ENCODE assay signal across 12 cellular contexts in genomic region chr9:14437336-14438231, GRCh38.
DNase-seq lines count a peak whose midpoint lies in the region; ATAC-seq and TF ChIP-seq lines count a peak whose summit lies in the region.
"Had no signal": no experiment of that assay in that cellular context is flagged by ENCODE, and none has a peak within 500 bp of the region (broad histone marks: within the 10 kb centered on the region; RNA-seq: fewer than 3 reads in every experiment).

No MANE protein-coding gene starts in this region.

- peak; percentile 27 for DNase-seq in NCI-H1048 (lab: John Stamatoyannopoulos, UW)
- peak; percentile 95 for DNase-seq in NCI-H345 treated with DMSO at 0.1 percent for 48 hours (lab: John Stamatoyannopoulos, UW; ENCODE audit: unreplicated experiment)
- DNase-seq in dorsolateral prefrontal cortex, result peak in 6 of 10 donors; percentile 24 to 73 (median 40)
- DNase-seq in retina, result peak; percentile 43
- DNase-seq in cerebellar nuclear complex (lab: John Stamatoyannopoulos, UW), result no peak
- DNase-seq in H4 (ENCODE audit: low spot score), result no peak
- DNase-seq: esophagus squamous epithelium, HCEC 1CT, left colon, T-helper 1 cell had no signal

- H3K4me3 ChIP-seq in dorsolateral prefrontal cortex, result peak overlapping the region in 21 of 59 donors; percentile 1 to 41 (median 26)
- H3K4me3 ChIP-seq: esophagus squamous epithelium had no signal

- peak overlapping the region in 13 of 59 donors; percentile 9 to 63 (median 43) for H3K27ac ChIP-seq in dorsolateral prefrontal cortex

- no peak for TF ChIP-seq CTCF in dorsolateral prefrontal cortex (IDR thresholded peaks at IDR 0.05 in 54 of 56, conservative IDR thresholded peaks at IDR 0.05 in 2 of 56; ENCODE audit: low read depth in 1 of 56, partially characterized antibody in 56 of 56)

- intact Hi-C loops in dorsolateral prefrontal cortex (cut with DNase I), result loop anchor here in 1 of 2 donors (10.0 kb wide), 3 partner anchors 1083 to 1403 kb away; no protein-coding TSS in a partner anchor

- ATAC-seq in HG03439 (IDR thresholded peaks at IDR 0.05; ENCODE audit: unreplicated experiment) (no peak), HG02678 (IDR thresholded peaks at IDR 0.05; ENCODE audit: unreplicated experiment) (no peak)
- ATAC-seq: left colon had no signal

- no peaks in the 10 kb centered on the region for H3K27me3 ChIP-seq in dorsolateral prefrontal cortex
- H3K27me3 ChIP-seq: esophagus squamous epithelium had no signal

Comparison
In these comparisons a context has a peak if more than half of its experiments do, and no peak if none do; other contexts are left out.
1. DNase-seq: peak in NCI-H1048 (single experiment), NCI-H345 treated with DMSO at 0.1 percent for 48 hours (single experiment), dorsolateral prefrontal cortex (6 of 10) and retina (single experiment); none in cerebellar nuclear complex (0 of 2) and H4 (single experiment).